In genomic region chr1:38093569-38094520, GRCh38 we compare ENCODE assay signal across 15 cellular contexts. TPM values are rescaled to one million over a fixed set of nuclear protein-coding genes. Genes with fewer than 3 reads are reported as not detected.
"Had no signal": no experiment of that assay in that cellular context is flagged by ENCODE, and none has a peak within 500 bp of the region (broad histone marks: within the 10 kb centered on the region; RNA-seq: fewer than 3 reads in every experiment).

No MANE protein-coding gene starts in this region.

- ATAC-seq: activated CD4-positive, CD25-positive, alpha-beta regulatory T cell treated with anti-CD3 and anti-CD28 coated beads, Interleukin-2, amount 50 U/mL, for 24 hours; gastroesophageal sphincter; stimulated activated naive CD8-positive, alpha-beta T cell treated with anti-CD3 and anti-CD28 coated beads, Interleukin-15, amount 100 ng/mL, for 72 hours had no signal

- H3K4me1 ChIP-seq: gastroesophageal sphincter, sigmoid colon had no signal

- H3K4me3 ChIP-seq: gastroesophageal sphincter, sigmoid colon had no signal

- FAIRE-seq: bronchial epithelial cell had no signal

- DNase-seq: activated CD4-positive, alpha-beta T cell treated with anti-CD3 and anti-CD28 coated beads, Interleukin-2, amount 50 U/mL, for 1 hour; activated CD8-positive, alpha-beta memory T cell treated with anti-CD3 and anti-CD28 coated beads for 24 hours; activated gamma-delta T cell treated with Interleukin-2 at 50 U/mL for 16 hours; activated naive CD8-positive, alpha-beta T cell treated with anti-CD3 and anti-CD28 coated beads, Interleukin-2, amount 10 ng/mL, durations not matched to agents 7 days and 5 days; anterior cingulate cortex; dermis blood vessel endothelial cell; erythroblast; islet precursor cell; sigmoid colon; stimulated activated CD4-positive, alpha-beta T cell treated with anti-CD3 and anti-CD28 coated beads, Interleukin-1b, Interleukin-23, amount 100 ng/mL, for 48 hours; stimulated activated naive CD8-positive, alpha-beta T cell treated with anti-CD3 and anti-CD28 coated beads, Interleukin-15, amount 100 ng/mL, for 72 hours had no signal

- H3K9me3 ChIP-seq: gastroesophageal sphincter, sigmoid colon had no signal

- H3K36me3 ChIP-seq: gastroesophageal sphincter, sigmoid colon had no signal

- H3K27ac ChIP-seq: gastroesophageal sphincter, sigmoid colon had no signal

RNA-seq across cellular contexts. Expression of gene POU3F1, which starts 47.3 kb away (rescaled TPM):
- total RNA-seq: cerebellum, sigmoid colon had no signal
